19 cellular contexts compared by ENCODE assay signal in the genomic region with DNA sequence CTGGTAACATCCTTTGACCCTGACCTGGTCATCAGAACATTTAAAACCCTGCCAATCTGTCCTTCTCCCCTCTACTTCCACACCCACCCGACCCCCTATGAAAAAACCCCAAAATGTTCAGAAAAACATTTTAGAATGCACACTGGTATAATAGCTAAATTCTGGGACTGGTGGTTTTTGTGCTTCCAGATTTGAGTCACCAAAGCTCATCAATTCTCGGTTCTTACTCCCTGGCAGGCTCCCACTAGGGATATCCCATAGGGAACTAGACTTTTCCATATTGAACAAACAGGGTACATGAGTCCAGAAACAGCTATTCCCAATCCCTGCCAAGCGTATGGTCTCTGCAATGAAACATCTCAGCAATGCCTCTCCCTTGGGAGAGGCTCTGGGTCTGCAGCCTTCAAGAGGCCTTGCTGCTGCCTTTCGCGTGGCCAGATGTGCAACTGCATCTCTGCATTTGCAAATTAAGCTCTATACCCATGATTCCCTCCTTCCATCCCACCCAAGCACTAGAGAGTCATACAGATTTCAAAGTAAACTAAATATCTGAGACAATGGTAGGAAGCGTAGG.
DNase-seq lines count a peak whose midpoint lies in the region; ATAC-seq, FAIRE-seq and TF ChIP-seq lines count a peak whose summit lies in the region.
"Had no signal": no experiment of that assay in that cellular context is flagged by ENCODE, and none has a peak within 500 bp of the region (broad histone marks: within the 10 kb centered on the region; RNA-seq: fewer than 3 reads in every experiment).

No MANE protein-coding gene starts in this region.

- peak; percentile 33 for DNase-seq in activated CD8-positive, alpha-beta memory T cell treated with anti-CD3 and anti-CD28 coated beads for 24 hours
- DNase-seq in activated CD8-positive, alpha-beta memory T cell treated with anti-CD3 and anti-CD28 coated beads, Interleukin-2, amount 50 U/mL, for 48 hours, result no peak
- DNase-seq in fibroblast of peridontal ligament (ENCODE audit: extremely low read depth) (peak; percentile 97), nephron progenitor cell (no peak), uterus (peak in 1 of 2 donors; percentile 59), D721Med (ENCODE audit: insufficient read length, low spot score) (no peak)
- DNase-seq: activated CD8-positive, alpha-beta T cell treated with anti-CD3 and anti-CD28 coated beads for 36 hours; CD8-positive, alpha-beta memory T cell; dorsolateral prefrontal cortex; NCI-H1694; NCI-H446 treated with DMSO at 0.1 percent for 48 hours; stimulated activated naive CD4-positive, alpha-beta T cell treated with Interleukin-2 at 50 U/mL for 16 hours had no signal

- no peak for FAIRE-seq in D721Med (lab: Jason Lieb, UNC)

- H3K9me3 Mint-ChIP-seq in nephron progenitor cell, result no peaks in the 10 kb centered on the region
- H3K9me3 Mint-ChIP-seq: activated CD8-positive, alpha-beta T cell treated with anti-CD3 and anti-CD28 coated beads for 36 hours; activated T-helper 2 cell treated with anti-CD3 and anti-CD28 coated beads, Interferon-gamma antibody, Interleukin-2, Interleukin-4, amounts not matched to agents 10 μg/mL and 5 μg/mL and 100 μg/mL, durations not matched to agents 14 hours and 24 hours and 36 hours; CD8-positive, alpha-beta memory T cell; memory B cell had no signal

- no peak for ATAC-seq in GM18867 (IDR thresholded peaks at IDR 0.05; ENCODE audit: unreplicated experiment)
- ATAC-seq in GM18505 (IDR thresholded peaks at IDR 0.05; ENCODE audit: unreplicated experiment), result no peak
- ATAC-seq: activated CD8-positive, alpha-beta T cell treated with anti-CD3 and anti-CD28 coated beads for 36 hours had no signal

- H3K36me3 ChIP-seq in uterus, result no peaks in the 10 kb centered on the region

- intact Hi-C loops in uterus (cut with DNase I; ENCODE audit: low total_unique reads), result no loop called here

- peaks cover 64% of the 10 kb centered on the region for H3K4me1 Mint-ChIP-seq in nephron progenitor cell

- H3K4me3 ChIP-seq in uterus, result no peak overlapping the region
- H3K4me3 ChIP-seq: dorsolateral prefrontal cortex, SK-N-MC, smooth muscle cell had no signal

- H3K27ac Mint-ChIP-seq in nephron progenitor cell, result peak overlapping the region; percentile 64
- H3K27ac Mint-ChIP-seq: activated CD8-positive, alpha-beta T cell treated with anti-CD3 and anti-CD28 coated beads for 36 hours; activated T-helper 2 cell treated with anti-CD3 and anti-CD28 coated beads, Interferon-gamma antibody, Interleukin-2, Interleukin-4, amounts not matched to agents 10 μg/mL and 5 μg/mL and 100 μg/mL, durations not matched to agents 14 hours and 24 hours and 36 hours; memory B cell had no signal

- H3K27me3 Mint-ChIP-seq in nephron progenitor cell (ENCODE audit: low read depth, poor library complexity), result no peaks in the 10 kb centered on the region
- H3K27me3 Mint-ChIP-seq: activated CD8-positive, alpha-beta T cell treated with anti-CD3 and anti-CD28 coated beads for 36 hours; CD8-positive, alpha-beta memory T cell; memory B cell had no signal

- TF ChIP-seq CTCF in nephron progenitor cell (IDR thresholded peaks at IDR 0.05), result no peak
- no peak for TF ChIP-seq CTCF in uterus (IDR thresholded peaks at IDR 0.05)
- TF ChIP-seq CTCF in D721Med (IDR thresholded peaks at IDR 0.05; ENCODE audit: insufficient read depth, missing control alignments), result no peak

- no peaks in the 10 kb centered on the region for H3K9me3 ChIP-seq in uterus

- H3K27ac ChIP-seq in uterus, result peak overlapping the region; percentile 92 to 98
- H3K27ac ChIP-seq: 22Rv1, dorsolateral prefrontal cortex, SK-N-MC had no signal

- H3K27me3 ChIP-seq in uterus, result no peaks in the 10 kb centered on the region
- H3K27me3 ChIP-seq: dorsolateral prefrontal cortex had no signal

- TF ChIP-seq POLR2A in uterus (IDR thresholded peaks at IDR 0.05) (no peak), GM18505 (IDR thresholded peaks at IDR 0.05; ENCODE audit: borderline replicate concordance, extremely low read depth, insufficient read depth, insufficient read length) (no peak)

- H3K4me1 ChIP-seq in uterus, result peaks cover 13 to 16% of the 10 kb centered on the region in 2 donors

- H3K4me3 Mint-ChIP-seq in nephron progenitor cell, result no peak overlapping the region
- H3K4me3 Mint-ChIP-seq: activated CD8-positive, alpha-beta T cell treated with anti-CD3 and anti-CD28 coated beads for 36 hours; CD8-positive, alpha-beta memory T cell; memory B cell had no signal

- peaks cover 16% of the 10 kb centered on the region for H3K36me3 Mint-ChIP-seq in nephron progenitor cell (ENCODE audit: low read depth)

Comparison
In these comparisons a context has a peak if more than half of its experiments do, and no peak if none do; other contexts are left out.
1. DNase-seq: peak in activated CD8-positive, alpha-beta memory T cell treated with anti-CD3 and anti-CD28 coated beads for 24 hours (single experiment) and fibroblast of peridontal ligament (single experiment); none in activated CD8-positive, alpha-beta memory T cell treated with anti-CD3 and anti-CD28 coated beads, Interleukin-2, amount 50 U/mL, for 48 hours (single experiment), nephron progenitor cell (single experiment) and D721Med (single experiment).